In the genomic region with DNA sequence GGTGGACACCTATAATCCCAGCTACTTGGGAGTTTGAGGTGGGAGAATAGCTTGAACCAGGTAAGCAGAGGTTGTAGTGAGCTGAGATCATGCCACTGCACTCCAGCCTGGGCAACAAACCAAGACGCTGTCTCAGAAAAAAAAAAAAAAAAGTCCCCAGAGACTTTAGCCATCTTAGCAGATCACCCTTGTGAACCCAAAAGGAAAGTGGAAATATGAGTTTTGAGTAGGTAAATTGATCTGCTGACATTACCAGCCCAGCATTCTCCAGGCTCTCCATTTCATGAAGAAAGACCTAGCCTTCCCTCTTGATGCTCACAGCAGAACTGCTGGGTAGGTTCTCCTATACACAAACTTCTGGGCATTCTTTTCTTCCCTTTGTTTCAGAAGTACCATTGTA, we compare ENCODE assay signal across 31 cellular contexts.
"Had no signal": no experiment of that assay in that cellular context is flagged by ENCODE, and none has a peak within 500 bp of the region (broad histone marks: within the 10 kb centered on the region; RNA-seq: fewer than 3 reads in every experiment).

No MANE protein-coding gene starts in this region.

- FAIRE-seq: colon, TTC549 had no signal

- ATAC-seq: activated CD4-positive, alpha-beta T cell treated with anti-CD3 and anti-CD28 coated beads for 36 hours; activated CD8-positive, alpha-beta T cell treated with anti-CD3 and anti-CD28 coated beads for 36 hours; activated T-cell treated with anti-CD3 and anti-CD28 coated beads, Interleukin-2, amount 50 U/mL, for 72 hours; Panc1; Right ventricle myocardium inferior; T-cell had no signal

- H3K4me3 Mint-ChIP-seq: activated CD4-positive, alpha-beta T cell treated with anti-CD3 and anti-CD28 coated beads for 36 hours; activated CD8-positive, alpha-beta T cell treated with anti-CD3 and anti-CD28 coated beads for 36 hours; activated naive CD4-positive, alpha-beta T cell treated with anti-CD3 and anti-CD28 coated beads, Interleukin-2, amount 10 ng/mL, durations not matched to agents 7 days and 5 days; activated naive CD8-positive, alpha-beta T cell treated with anti-CD3 and anti-CD28 coated beads, Interleukin-2, amount 10 ng/mL, durations not matched to agents 7 days and 5 days; activated T-cell treated with anti-CD3 and anti-CD28 coated beads, Interleukin-2, amount 50 U/mL, for 72 hours; T-cell had no signal

- H3K4me1 Mint-ChIP-seq: activated CD4-positive, alpha-beta T cell treated with anti-CD3 and anti-CD28 coated beads for 36 hours; activated naive CD4-positive, alpha-beta T cell treated with anti-CD3 and anti-CD28 coated beads, Interleukin-2, amount 10 ng/mL, durations not matched to agents 7 days and 5 days; T-cell had no signal

- H3K27ac ChIP-seq: adrenal gland, SK-N-MC had no signal

- H3K27ac Mint-ChIP-seq: activated CD4-positive, alpha-beta T cell treated with anti-CD3 and anti-CD28 coated beads for 36 hours; activated CD8-positive, alpha-beta T cell treated with anti-CD3 and anti-CD28 coated beads for 36 hours; activated naive CD4-positive, alpha-beta T cell treated with anti-CD3 and anti-CD28 coated beads, Interleukin-2, amount 10 ng/mL, durations not matched to agents 7 days and 5 days; activated naive CD8-positive, alpha-beta T cell treated with anti-CD3 and anti-CD28 coated beads, Interleukin-2, amount 10 ng/mL, durations not matched to agents 7 days and 5 days; activated T-cell treated with anti-CD3 and anti-CD28 coated beads, Interleukin-2, amount 50 U/mL, for 72 hours; activated T-helper 2 cell treated with anti-CD3 and anti-CD28 coated beads, Interferon-gamma antibody, Interleukin-2, Interleukin-4, amounts not matched to agents 10 μg/mL and 5 μg/mL and 100 μg/mL, durations not matched to agents 14 hours and 24 hours and 36 hours; T-cell had no signal

- H3K9me3 Mint-ChIP-seq: activated CD8-positive, alpha-beta T cell treated with anti-CD3 and anti-CD28 coated beads for 36 hours; activated naive CD4-positive, alpha-beta T cell treated with anti-CD3 and anti-CD28 coated beads, Interleukin-2, amount 10 ng/mL, durations not matched to agents 7 days and 5 days; activated naive CD8-positive, alpha-beta T cell treated with anti-CD3 and anti-CD28 coated beads, Interleukin-2, amount 10 ng/mL, durations not matched to agents 7 days and 5 days; activated T-cell treated with anti-CD3 and anti-CD28 coated beads, Interleukin-2, amount 50 U/mL, for 72 hours; activated T-helper 2 cell treated with anti-CD3 and anti-CD28 coated beads, Interferon-gamma antibody, Interleukin-2, Interleukin-4, amounts not matched to agents 10 μg/mL and 5 μg/mL and 100 μg/mL, durations not matched to agents 14 hours and 24 hours and 36 hours; T-cell had no signal

- DNase-seq: activated CD4-positive, alpha-beta T cell treated with anti-CD3 and anti-CD28 coated beads for 36 hours; activated CD4-positive, CD25-positive, alpha-beta regulatory T cell; activated CD8-positive, alpha-beta memory T cell treated with anti-CD3 and anti-CD28 coated beads, Interleukin-2, amount 50 U/mL, for 4 hours; activated CD8-positive, alpha-beta T cell treated with anti-CD3 and anti-CD28 coated beads for 36 hours; activated gamma-delta T cell treated with Interleukin-2 at 50 U/mL for 16 hours; activated naive CD4-positive, alpha-beta T cell treated with anti-CD3 and anti-CD28 coated beads, Interleukin-2, amount 10 ng/mL, durations not matched to agents 7 days and 5 days; activated naive CD8-positive, alpha-beta T cell treated with anti-CD3 and anti-CD28 coated beads, Interleukin-2, amount 10 ng/mL, durations not matched to agents 7 days and 5 days; activated T-cell treated with anti-CD3 and anti-CD28 coated beads, Interleukin-2, amount 50 U/mL, for 72 hours; adrenal gland; anterior cingulate cortex; cerebellar nuclear complex; MM.1S; NCI-H1105; NCI-H1436; NCI-H187; NCI-H2081; NCI-H345; NCI-H510A; NCI-H526 treated with DMSO at 0.1 percent for 48 hours; NCI-H82; OCI-M1; RPMI8226; T-cell; T-helper 2 cell; T1000 had no signal

- H3K4me3 ChIP-seq: adrenal gland, SK-N-MC had no signal

- H3K27me3 ChIP-seq: adrenal gland had no signal

- H3K36me3 Mint-ChIP-seq: activated naive CD4-positive, alpha-beta T cell treated with anti-CD3 and anti-CD28 coated beads, Interleukin-2, amount 10 ng/mL, durations not matched to agents 7 days and 5 days; T-cell had no signal

- H3K27me3 Mint-ChIP-seq: activated CD8-positive, alpha-beta T cell treated with anti-CD3 and anti-CD28 coated beads for 36 hours had no signal

- H3K4me1 ChIP-seq: adrenal gland had no signal
